In genomic region chr6:66179363-66179762, GRCh38 we compare ENCODE assay signal across 32 cellular contexts.
"Had no signal": no experiment of that assay in that cellular context is flagged by ENCODE, and none has a peak within 500 bp of the region (broad histone marks: within the 10 kb centered on the region; RNA-seq: fewer than 3 reads in every experiment).

No MANE protein-coding gene starts in this region.

- H3K9me3 ChIP-seq: esophagus muscularis mucosa, gastrocnemius medialis had no signal

- H3K27ac ChIP-seq: ascending aorta, brain microvascular endothelial cell, esophagus muscularis mucosa, foreskin keratinocyte, gastrocnemius medialis, WERI-Rb-1 had no signal

- H3K4me1 ChIP-seq: ascending aorta, esophagus muscularis mucosa, foreskin keratinocyte, gastrocnemius medialis had no signal

- H3K4me3 ChIP-seq: ascending aorta, esophagus muscularis mucosa, gastrocnemius medialis had no signal

- H3K27ac Mint-ChIP-seq: activated CD4-positive, alpha-beta memory T cell treated with anti-CD3 and anti-CD28 coated beads, Interleukin-2, amount 10 ng/mL, durations not matched to agents 7 days and 5 days; activated CD4-positive, alpha-beta T cell treated with anti-CD3 and anti-CD28 coated beads, Interleukin-2, amount 10 ng/mL, durations not matched to agents 7 days and 5 days; activated naive CD4-positive, alpha-beta T cell treated with anti-CD3 and anti-CD28 coated beads, Interleukin-2, amount 10 ng/mL, durations not matched to agents 7 days and 5 days; activated naive CD4-positive, alpha-beta T cell treated with anti-CD3 and anti-CD28 coated beads, Interleukin-2, amount 50 U/mL, for 72 hours; activated naive CD8-positive, alpha-beta T cell treated with anti-CD3 and anti-CD28 coated beads, Interleukin-2, amount 10 ng/mL, durations not matched to agents 7 days and 5 days; activated T-cell treated with anti-CD3 and anti-CD28 coated beads, Interleukin-2, amount 50 U/mL, for 24 hours; activated T-cell treated with anti-CD3 and anti-CD28 coated beads, Interleukin-2, amount 50 U/mL, for 72 hours; effector memory CD8-positive, alpha-beta T cell; T-helper 17 cell; T-helper 2 cell treated with Interferon-gamma antibody and Interleukin-4, amounts not matched to agents 5 μg/mL and 100 μg/mL, for 36 hours had no signal

- H3K27me3 ChIP-seq: ascending aorta, brain microvascular endothelial cell, esophagus muscularis mucosa, foreskin keratinocyte, gastrocnemius medialis had no signal

- DNase-seq: activated CD4-positive, alpha-beta memory T cell treated with anti-CD3 and anti-CD28 coated beads, Interleukin-2, amount 10 ng/mL, durations not matched to agents 7 days and 5 days; activated CD4-positive, alpha-beta T cell treated with anti-CD3 and anti-CD28 coated beads for 1 hour; activated CD4-positive, alpha-beta T cell treated with anti-CD3 and anti-CD28 coated beads for 4 hours; activated CD4-positive, alpha-beta T cell treated with anti-CD3 and anti-CD28 coated beads, Interleukin-2, amount 10 ng/mL, durations not matched to agents 7 days and 5 days; activated CD4-positive, alpha-beta T cell treated with anti-CD3 and anti-CD28 coated beads, Interleukin-2, amount 50 U/mL, for 4 hours; activated CD8-positive, alpha-beta memory T cell treated with anti-CD3 and anti-CD28 coated beads, Interleukin-2, amount 50 U/mL, for 48 hours; activated gamma-delta T cell; activated naive CD4-positive, alpha-beta T cell; activated naive CD4-positive, alpha-beta T cell treated with anti-CD3 and anti-CD28 coated beads, Interleukin-2, amount 10 ng/mL, durations not matched to agents 7 days and 5 days; activated naive CD8-positive, alpha-beta T cell treated with anti-CD3 and anti-CD28 coated beads, Interleukin-2, amount 10 ng/mL, durations not matched to agents 7 days and 5 days; activated T-cell treated with anti-CD3 and anti-CD28 coated beads for 4 hours; activated T-cell treated with anti-CD3 and anti-CD28 coated beads, Interleukin-2, amount 50 U/mL, for 24 hours; activated T-cell treated with anti-CD3 and anti-CD28 coated beads, Interleukin-2, amount 50 U/mL, for 72 hours; brain microvascular endothelial cell; cortex of kidney; dermis blood vessel endothelial cell; effector CD4-positive, alpha-beta T cell; effector memory CD8-positive, alpha-beta T cell; erythroblast; foreskin keratinocyte; gastrocnemius medialis; head of caudate nucleus; hippocampal formation; T-helper 1 cell; T-helper 17 cell; T1000; WERI-Rb-1 had no signal

- H3K4me1 Mint-ChIP-seq: activated CD4-positive, alpha-beta memory T cell treated with anti-CD3 and anti-CD28 coated beads, Interleukin-2, amount 10 ng/mL, durations not matched to agents 7 days and 5 days; activated CD4-positive, alpha-beta T cell treated with anti-CD3 and anti-CD28 coated beads, Interleukin-2, amount 10 ng/mL, durations not matched to agents 7 days and 5 days; activated naive CD4-positive, alpha-beta T cell treated with anti-CD3 and anti-CD28 coated beads, Interleukin-2, amount 10 ng/mL, durations not matched to agents 7 days and 5 days; activated naive CD8-positive, alpha-beta T cell treated with anti-CD3 and anti-CD28 coated beads, Interleukin-2, amount 10 ng/mL, durations not matched to agents 7 days and 5 days; central memory CD8-positive, alpha-beta T cell; T-helper 17 cell had no signal

- H3K4me3 Mint-ChIP-seq: activated CD4-positive, alpha-beta memory T cell treated with anti-CD3 and anti-CD28 coated beads, Interleukin-2, amount 10 ng/mL, durations not matched to agents 7 days and 5 days; activated CD4-positive, alpha-beta T cell treated with anti-CD3 and anti-CD28 coated beads, Interleukin-2, amount 10 ng/mL, durations not matched to agents 7 days and 5 days; activated naive CD4-positive, alpha-beta T cell treated with anti-CD3 and anti-CD28 coated beads, Interleukin-2, amount 10 ng/mL, durations not matched to agents 7 days and 5 days; activated naive CD8-positive, alpha-beta T cell treated with anti-CD3 and anti-CD28 coated beads, Interleukin-2, amount 10 ng/mL, durations not matched to agents 7 days and 5 days; activated T-cell treated with anti-CD3 and anti-CD28 coated beads, Interleukin-2, amount 50 U/mL, for 24 hours; activated T-cell treated with anti-CD3 and anti-CD28 coated beads, Interleukin-2, amount 50 U/mL, for 72 hours; central memory CD8-positive, alpha-beta T cell; effector memory CD8-positive, alpha-beta T cell; T-helper 17 cell; T-helper 2 cell treated with Interferon-gamma antibody and Interleukin-4, amounts not matched to agents 5 μg/mL and 100 μg/mL, for 36 hours had no signal

- H3K27me3 Mint-ChIP-seq: activated CD4-positive, alpha-beta memory T cell treated with anti-CD3 and anti-CD28 coated beads, Interleukin-2, amount 10 ng/mL, durations not matched to agents 7 days and 5 days; activated CD4-positive, alpha-beta T cell treated with anti-CD3 and anti-CD28 coated beads, Interleukin-2, amount 10 ng/mL, durations not matched to agents 7 days and 5 days; activated naive CD4-positive, alpha-beta T cell treated with anti-CD3 and anti-CD28 coated beads, Interleukin-2, amount 10 ng/mL, durations not matched to agents 7 days and 5 days; activated naive CD8-positive, alpha-beta T cell treated with anti-CD3 and anti-CD28 coated beads, Interleukin-2, amount 10 ng/mL, durations not matched to agents 7 days and 5 days; activated T-cell treated with anti-CD3 and anti-CD28 coated beads, Interleukin-2, amount 50 U/mL, for 24 hours; central memory CD8-positive, alpha-beta T cell; effector memory CD8-positive, alpha-beta T cell; T-helper 17 cell had no signal

- H3K36me3 Mint-ChIP-seq: activated naive CD4-positive, alpha-beta T cell treated with anti-CD3 and anti-CD28 coated beads, Interleukin-2, amount 10 ng/mL, durations not matched to agents 7 days and 5 days; activated naive CD4-positive, alpha-beta T cell treated with anti-CD3 and anti-CD28 coated beads, Interleukin-2, amount 50 U/mL, for 72 hours; activated naive CD8-positive, alpha-beta T cell treated with anti-CD3 and anti-CD28 coated beads, Interleukin-2, amount 10 ng/mL, durations not matched to agents 7 days and 5 days had no signal

- ATAC-seq: activated naive CD4-positive, alpha-beta T cell treated with anti-CD3 and anti-CD28 coated beads, Interleukin-2, amount 50 U/mL, for 72 hours; activated T-cell treated with anti-CD3 and anti-CD28 coated beads, Interleukin-2, amount 50 U/mL, for 72 hours; effector memory CD8-positive, alpha-beta T cell; foreskin keratinocyte; gastrocnemius medialis; T-helper 17 cell had no signal

- H3K36me3 ChIP-seq: ascending aorta, brain microvascular endothelial cell, esophagus muscularis mucosa, gastrocnemius medialis, WERI-Rb-1 had no signal
